In the genomic region with DNA sequence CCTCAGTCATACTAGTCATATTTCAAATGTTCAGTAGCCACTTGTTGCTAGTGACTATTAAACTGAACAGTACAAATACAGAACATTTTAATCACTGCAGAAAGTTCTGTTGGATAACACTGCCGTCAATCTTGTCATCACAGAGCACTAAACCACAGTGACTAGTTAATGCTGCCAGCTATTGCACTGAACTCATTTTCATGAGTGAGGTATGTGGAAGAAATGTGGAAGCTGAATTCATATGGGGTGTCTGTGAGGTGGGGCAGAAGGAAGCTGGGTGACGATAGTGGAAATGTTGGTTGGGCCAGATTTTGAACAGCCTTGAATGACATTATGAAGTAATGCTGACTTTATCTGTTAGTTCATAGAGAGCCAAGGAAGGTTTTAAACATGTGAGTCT, we compare ENCODE assay signal across 14 cellular contexts. TPM values are rescaled to one million over a fixed set of nuclear protein-coding genes. Genes with fewer than 3 reads are reported as not detected.
DNase-seq lines count a peak whose midpoint lies in the region; ATAC-seq and TF ChIP-seq lines count a peak whose summit lies in the region.
"Had no signal": no experiment of that assay in that cellular context is flagged by ENCODE, and none has a peak within 500 bp of the region (broad histone marks: within the 10 kb centered on the region; RNA-seq: fewer than 3 reads in every experiment).

No MANE protein-coding gene starts in this region.

- no peaks in the 10 kb centered on the region for H3K9me3 Mint-ChIP-seq in activated naive CD4-positive, alpha-beta T cell treated with anti-CD3 and anti-CD28 coated beads for 36 hours

- ATAC-seq in SK-N-SH treated with all-trans-retinoic acid at 6 μM for 48 hours = peak; percentile 33; the same call in 1 of the 3 replicates
- peak; percentile 18 for ATAC-seq in foreskin keratinocyte
- no peak for ATAC-seq in HG03378 (IDR thresholded peaks at IDR 0.05; ENCODE audit: unreplicated experiment)

- no peak for DNase-seq in foreskin keratinocyte
- DNase-seq in osteoblast (ENCODE audit: insufficient read length, low spot score, missing footprints) = peak; percentile 31
- no peak for DNase-seq in activated naive CD4-positive, alpha-beta T cell treated with anti-CD3 and anti-CD28 coated beads for 36 hours
- no peak for DNase-seq in AML-193 (lab: John Stamatoyannopoulos, UW)
- no peak for DNase-seq in NCI-H2227 (lab: John Stamatoyannopoulos, UW; ENCODE audit: unreplicated experiment)
- DNase-seq: activated CD8-positive, alpha-beta memory T cell treated with anti-CD3 and anti-CD28 coated beads for 24 hours; activated naive CD4-positive, alpha-beta T cell; erythroblast; NCI-H446; sigmoid colon; T1000 had no signal

- H3K27ac Mint-ChIP-seq in activated naive CD4-positive, alpha-beta T cell treated with anti-CD3 and anti-CD28 coated beads for 36 hours = no peak overlapping the region

- no peak overlapping the region for H3K4me3 Mint-ChIP-seq in activated naive CD4-positive, alpha-beta T cell treated with anti-CD3 and anti-CD28 coated beads for 36 hours

- peaks cover 21% of the 10 kb centered on the region for H3K4me1 ChIP-seq in ACC112 (ENCODE audit: control insufficient read depth, insufficient read depth, low read length, unreplicated experiment)
- H3K4me1 ChIP-seq in foreskin keratinocyte = peaks cover 6% of the 10 kb centered on the region
- peaks cover 37% of the 10 kb centered on the region for H3K4me1 ChIP-seq in osteoblast (ENCODE audit: insufficient read depth, low read length)

- no peak overlapping the region for H2AFZ ChIP-seq in ACC112 (ENCODE audit: low read length, unreplicated experiment)
- H2AFZ ChIP-seq in osteoblast (ENCODE audit: low read length) = no peak overlapping the region

- H3K4me3 ChIP-seq in ACC112 (ENCODE audit: low read depth, low read length) (no peak overlapping the region), osteoblast (ENCODE audit: insufficient read depth, low read length) (no peak overlapping the region)
- H3K4me3 ChIP-seq: sigmoid colon had no signal

- H3K9me3 ChIP-seq in osteoblast (ENCODE audit: low read depth, low read length) = no peaks in the 10 kb centered on the region
- H3K9me3 ChIP-seq: sigmoid colon had no signal

- no peaks in the 10 kb centered on the region for H3K36me3 Mint-ChIP-seq in activated naive CD4-positive, alpha-beta T cell treated with anti-CD3 and anti-CD28 coated beads for 36 hours (ENCODE audit: low read depth)

- CTCF ChIA-PET in activated naive CD4-positive, alpha-beta T cell treated with anti-CD3 and anti-CD28 coated beads for 36 hours (lab: Charles Lee) = interaction anchor here (1.0 kb wide), 1 partner anchor 10 kb away, joined by 4 read pairs; no protein-coding TSS in a partner anchor

- H3K27ac ChIP-seq in ACC112 (ENCODE audit: low read depth, low read length) (peak overlapping the region; percentile 41; the same call in 1 of the 2 replicates), foreskin keratinocyte (no peak overlapping the region), osteoblast (ENCODE audit: low read depth, low read length) (peak overlapping the region; percentile 86)

- no peaks in the 10 kb centered on the region for H3K27me3 Mint-ChIP-seq in activated naive CD4-positive, alpha-beta T cell treated with anti-CD3 and anti-CD28 coated beads for 36 hours (ENCODE audit: low read depth)

- peaks cover 20% of the 10 kb centered on the region for H3K79me2 ChIP-seq in ACC112 (ENCODE audit: control insufficient read depth, insufficient read depth, low read length, unreplicated experiment)
- H3K79me2 ChIP-seq in osteoblast (ENCODE audit: insufficient read depth, low read length) = peaks cover 46% of the 10 kb centered on the region

- H3K36me3 ChIP-seq in ACC112 (ENCODE audit: insufficient read depth, low read length) (no peaks in the 10 kb centered on the region), osteoblast (ENCODE audit: insufficient read depth, low read length) (no peaks in the 10 kb centered on the region)
- H3K36me3 ChIP-seq: sigmoid colon had no signal

- no peaks in the 10 kb centered on the region for H3K4me1 Mint-ChIP-seq in activated naive CD4-positive, alpha-beta T cell treated with anti-CD3 and anti-CD28 coated beads for 36 hours (ENCODE audit: low read depth)

- H3K27me3 ChIP-seq in ACC112 (ENCODE audit: insufficient read depth, low read length) (no peaks in the 10 kb centered on the region), foreskin keratinocyte (no peaks in the 10 kb centered on the region), osteoblast (ENCODE audit: insufficient read depth, low read length) (no peaks in the 10 kb centered on the region)
- H3K27me3 ChIP-seq: sigmoid colon had no signal

- H4K20me1 ChIP-seq in osteoblast (ENCODE audit: insufficient read depth, low read length) = no peaks in the 10 kb centered on the region

- TF ChIP-seq CTCF in foreskin keratinocyte (conservative IDR thresholded peaks at IDR 0.05) (no peak), osteoblast (IDR thresholded peaks at IDR 0.05; ENCODE audit: extremely low read depth, low read depth, low read length) (no peak)

- H3K4me2 ChIP-seq in osteoblast (ENCODE audit: insufficient read depth, low read length) = peak overlapping the region; percentile 44

- intact Hi-C loops in activated naive CD4-positive, alpha-beta T cell treated with anti-CD3 and anti-CD28 coated beads for 36 hours (cut with micrococcal nuclease) = no loop called here

TF ChIP-seq in SK-N-SH treated with all-trans-retinoic acid at 6 μM for 48 hours, 23 proteins besides CTCF, POLR2A, EP300 and RAD21:
- no peak for TF ChIP-seq ESRRG (CRISPR knock-in tag; IDR thresholded peaks at IDR 0.05)
- TF ChIP-seq ZFP3 (CRISPR knock-in tag; IDR thresholded peaks at IDR 0.05) = no peak
- TF ChIP-seq POU6F1 (CRISPR knock-in tag; IDR thresholded peaks at IDR 0.05; ENCODE audit: borderline replicate concordance, low read depth) = no peak
- TF ChIP-seq ISL1 (CRISPR knock-in tag; IDR thresholded peaks at IDR 0.05) = peak; percentile 32; the same call in 1 of the 2 replicates
- TF ChIP-seq, protein P1, sequence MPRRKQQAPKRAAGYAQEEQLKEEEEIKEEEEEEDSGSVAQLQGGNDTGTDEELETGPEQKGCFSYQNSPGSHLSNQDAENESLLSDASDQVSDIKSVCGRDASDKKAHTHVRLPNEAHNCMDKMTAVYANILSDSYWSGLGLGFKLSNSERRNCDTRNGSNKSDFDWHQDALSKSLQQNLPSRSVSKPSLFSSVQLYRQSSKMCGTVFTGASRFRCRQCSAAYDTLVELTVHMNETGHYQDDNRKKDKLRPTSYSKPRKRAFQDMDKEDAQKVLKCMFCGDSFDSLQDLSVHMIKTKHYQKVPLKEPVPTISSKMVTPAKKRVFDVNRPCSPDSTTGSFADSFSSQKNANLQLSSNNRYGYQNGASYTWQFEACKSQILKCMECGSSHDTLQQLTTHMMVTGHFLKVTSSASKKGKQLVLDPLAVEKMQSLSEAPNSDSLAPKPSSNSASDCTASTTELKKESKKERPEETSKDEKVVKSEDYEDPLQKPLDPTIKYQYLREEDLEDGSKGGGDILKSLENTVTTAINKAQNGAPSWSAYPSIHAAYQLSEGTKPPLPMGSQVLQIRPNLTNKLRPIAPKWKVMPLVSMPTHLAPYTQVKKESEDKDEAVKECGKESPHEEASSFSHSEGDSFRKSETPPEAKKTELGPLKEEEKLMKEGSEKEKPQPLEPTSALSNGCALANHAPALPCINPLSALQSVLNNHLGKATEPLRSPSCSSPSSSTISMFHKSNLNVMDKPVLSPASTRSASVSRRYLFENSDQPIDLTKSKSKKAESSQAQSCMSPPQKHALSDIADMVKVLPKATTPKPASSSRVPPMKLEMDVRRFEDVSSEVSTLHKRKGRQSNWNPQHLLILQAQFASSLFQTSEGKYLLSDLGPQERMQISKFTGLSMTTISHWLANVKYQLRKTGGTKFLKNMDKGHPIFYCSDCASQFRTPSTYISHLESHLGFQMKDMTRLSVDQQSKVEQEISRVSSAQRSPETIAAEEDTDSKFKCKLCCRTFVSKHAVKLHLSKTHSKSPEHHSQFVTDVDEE (CRISPR knock-in tag; IDR thresholded peaks at IDR 0.05) = no peak
- no peak for TF ChIP-seq ARNTL (CRISPR knock-in tag; IDR thresholded peaks at IDR 0.05; ENCODE audit: borderline replicate concordance, low read depth)
- TF ChIP-seq, protein P2, sequence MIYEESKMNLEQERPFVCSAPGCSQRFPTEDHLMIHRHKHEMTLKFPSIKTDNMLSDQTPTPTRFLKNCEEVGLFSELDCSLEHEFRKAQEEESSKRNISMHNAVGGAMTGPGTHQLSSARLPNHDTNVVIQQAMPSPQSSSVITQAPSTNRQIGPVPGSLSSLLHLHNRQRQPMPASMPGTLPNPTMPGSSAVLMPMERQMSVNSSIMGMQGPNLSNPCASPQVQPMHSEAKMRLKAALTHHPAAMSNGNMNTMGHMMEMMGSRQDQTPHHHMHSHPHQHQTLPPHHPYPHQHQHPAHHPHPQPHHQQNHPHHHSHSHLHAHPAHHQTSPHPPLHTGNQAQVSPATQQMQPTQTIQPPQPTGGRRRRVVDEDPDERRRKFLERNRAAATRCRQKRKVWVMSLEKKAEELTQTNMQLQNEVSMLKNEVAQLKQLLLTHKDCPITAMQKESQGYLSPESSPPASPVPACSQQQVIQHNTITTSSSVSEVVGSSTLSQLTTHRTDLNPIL (CRISPR knock-in tag; IDR thresholded peaks at IDR 0.05; ENCODE audit: low read depth) = no peak

RNA-seq across cellular contexts. Expression of gene OSBPL9, which starts 49.6 kb away (rescaled TPM):
- total RNA-seq in foreskin keratinocyte (68.1 and 73.4 TPM in 2 replicates), osteoblast (87.9 and 96.4 TPM in 2 replicates)
- polyA plus RNA-seq in foreskin keratinocyte = 34.9 and 38.5 TPM in 2 replicates
- total RNA-seq in activated naive CD4-positive, alpha-beta T cell treated with anti-CD3 and anti-CD28 coated beads for 36 hours = 10 to 100 TPM; 38.2 to 40.7 TPM
